ENCODE assay signal across 14 cellular contexts in the genomic region with DNA sequence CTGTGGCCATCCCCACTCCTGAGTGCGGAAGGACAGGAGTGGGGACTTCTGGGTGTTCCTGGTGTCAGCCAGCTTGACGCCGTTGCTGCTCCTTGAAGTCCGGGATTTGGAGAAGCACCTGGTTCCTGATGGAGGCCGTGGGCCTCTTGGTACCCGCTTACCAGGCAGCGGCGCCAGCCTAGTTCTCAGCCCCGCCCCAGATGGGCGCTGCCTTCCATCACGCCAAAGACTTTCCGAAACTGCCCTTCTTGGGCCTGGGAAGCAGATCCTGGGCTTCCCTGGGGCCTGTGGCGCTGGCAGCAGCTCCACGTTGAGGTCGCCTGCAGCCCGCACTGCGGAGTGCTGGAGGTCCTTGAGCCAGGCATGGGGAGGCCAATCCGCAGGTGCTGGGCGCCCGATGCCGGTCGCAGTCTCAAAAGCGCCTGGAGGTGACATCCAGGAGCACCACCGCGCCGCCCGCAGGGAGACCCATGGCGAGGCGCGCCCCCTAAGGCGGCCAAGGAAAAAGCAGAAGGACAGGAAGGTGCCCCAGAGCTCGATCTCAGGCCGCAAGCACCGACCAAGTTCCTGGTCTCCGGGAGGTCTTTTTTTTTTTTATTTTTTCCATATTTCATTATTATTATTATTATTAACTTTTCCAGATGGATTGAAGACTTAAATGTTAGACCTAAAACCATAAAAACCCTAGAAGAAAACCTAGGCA. TPM values are rescaled to one million over a fixed set of nuclear protein-coding genes. Genes with fewer than 3 reads are reported as not detected.
"Had no signal": no experiment of that assay in that cellular context is flagged by ENCODE, and none has a peak within 500 bp of the region (broad histone marks: within the 10 kb centered on the region; RNA-seq: fewer than 3 reads in every experiment).

No MANE protein-coding gene starts in this region.

RNA-seq across cellular contexts. Expression of a gene that starts 59.6 kb away (rescaled TPM):
- total RNA-seq: stomach, subcutaneous adipose tissue, suprapubic skin, temporal lobe, thoracic aorta, thyroid gland, tibial nerve, transverse colon, upper lobe of left lung, ureter, urinary bladder, uterus, vagina had no signal
- polyA plus RNA-seq: stomach, thymus, urinary bladder had no signal
